ENCODE assay signal across 8 cellular contexts in the genomic region with DNA sequence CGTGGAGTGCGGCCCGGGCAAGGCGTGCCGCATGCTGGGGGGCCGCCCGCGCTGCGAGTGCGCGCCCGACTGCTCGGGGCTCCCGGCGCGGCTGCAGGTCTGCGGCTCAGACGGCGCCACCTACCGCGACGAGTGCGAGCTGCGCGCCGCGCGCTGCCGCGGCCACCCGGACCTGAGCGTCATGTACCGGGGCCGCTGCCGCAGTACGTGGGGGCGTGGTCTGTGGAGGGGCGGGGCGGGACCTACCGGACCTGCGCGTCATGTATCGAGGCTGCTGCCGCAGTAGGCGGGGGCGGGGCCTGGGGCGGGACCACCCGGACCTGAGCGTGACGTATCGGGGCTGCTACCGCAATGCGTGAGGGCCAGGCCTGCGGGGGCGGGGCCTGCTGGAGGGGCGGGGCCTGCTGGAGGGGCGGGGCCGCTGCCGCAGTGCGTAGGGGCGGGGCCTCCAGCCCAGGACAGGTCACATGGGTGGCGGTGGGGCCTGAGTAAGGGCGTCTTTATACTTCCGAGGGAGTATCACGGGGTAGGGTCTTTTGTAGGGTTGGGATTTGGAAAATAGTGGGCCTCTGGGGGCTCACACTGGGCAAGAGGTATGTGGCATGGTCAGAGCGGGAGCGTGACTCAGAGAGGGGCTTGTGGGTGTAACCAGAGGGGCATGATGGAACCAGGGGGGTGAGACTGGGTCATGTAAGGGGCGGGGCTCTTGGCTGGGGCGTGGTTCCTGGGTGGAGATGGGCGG. TPM values are rescaled to one million over a fixed set of nuclear protein-coding genes. Genes with fewer than 3 reads are reported as not detected.
DNase-seq lines count a peak whose midpoint lies in the region; ATAC-seq and TF ChIP-seq lines count a peak whose summit lies in the region.

No MANE protein-coding gene starts in this region.

- H2AK5ac ChIP-seq in neuronal stem cell (ENCODE audit: low read depth, low read length), result peak overlapping the region; percentile 23

- H2AFZ ChIP-seq in neuronal stem cell (ENCODE audit: low read length), result peak overlapping the region; percentile 98

- H3K27me3 ChIP-seq in HAP-1 (ENCODE audit: low read depth) (peaks cover 11% of the 10 kb centered on the region), foreskin keratinocyte (no peaks in the 10 kb centered on the region), neuronal stem cell (ENCODE audit: control insufficient read depth in 3 of 3, insufficient read depth in 3 of 3, low read depth in 1 of 3, low read length in 3 of 3) (peaks cover 2 to 14% (median 10%) of the 10 kb centered on the region in 3 experiments), subcutaneous abdominal adipose tissue (ENCODE audit: control insufficient read depth in 5 of 5, insufficient read depth in 4 of 5, low read length in 5 of 5) (peaks cover 0 to 3% (median 0%) of the 10 kb centered on the region in 5 donors)

- peak; percentile 77 for TF ChIP-seq POLR2A in Raji (IDR thresholded peaks at IDR 0.05; ENCODE audit: insufficient read depth, low read depth, low read length)

- no CpG with 5 or more reads among the region's 70 CpGs for WGBS in neuronal stem cell (ENCODE audit: extremely low coverage in 2 of 2, insufficient read length in 2 of 2, insufficient replicate concordance in 1 of 2), 2 donors

- peak; percentile 68 for ATAC-seq in foreskin keratinocyte

- peak overlapping the region; percentile 97 for H3K23ac ChIP-seq in neuronal stem cell (ENCODE audit: low read depth, low read length, poor library complexity)

- H3K9me3 ChIP-seq in HAP-1 (no peaks in the 10 kb centered on the region), neuronal stem cell (replicated peaks in 1 of 2; ENCODE audit: control insufficient read depth in 2 of 2, insufficient read depth in 1 of 2, low read depth in 1 of 2, low read length in 2 of 2) (no peaks in the 10 kb centered on the region), subcutaneous abdominal adipose tissue (ENCODE audit: control insufficient read depth in 5 of 5, low read length in 5 of 5) (no peaks in the 10 kb centered on the region)

- H3K27ac ChIP-seq in foreskin keratinocyte (peak overlapping the region; percentile 86), neuronal stem cell (replicated peaks; ENCODE audit: low read length) (peak overlapping the region; percentile 89), subcutaneous abdominal adipose tissue (ENCODE audit: low read depth, low read length) (peak overlapping the region; percentile 72)

- peak overlapping the region; percentile 85 for H4K91ac ChIP-seq in neuronal stem cell (ENCODE audit: low read depth, low read length, poor library complexity)

- H3K9ac ChIP-seq in neuronal stem cell (ENCODE audit: low read depth, low read length, poor library complexity) (peak overlapping the region; percentile 99), subcutaneous abdominal adipose tissue (ENCODE audit: low read length in 5 of 5) (peak overlapping the region in 3 of 5 donors; percentile 56 to 66 (median 66))

- peaks cover 5% of the 10 kb centered on the region for H3K4me1 ChIP-seq in HAP-1
- H3K4me1 ChIP-seq in foreskin keratinocyte, result no peaks in the 10 kb centered on the region
- H3K4me1 ChIP-seq in neuronal stem cell (ENCODE audit: control insufficient read depth in 2 of 2, insufficient read depth in 1 of 2, low read depth in 1 of 2, low read length in 2 of 2), result peaks cover 11 to 12% of the 10 kb centered on the region in 2 donors
- H3K4me1 ChIP-seq in subcutaneous abdominal adipose tissue (ENCODE audit: control insufficient read depth in 5 of 5, insufficient read depth in 5 of 5, low read length in 5 of 5), result peaks cover 7 to 55% (median 35%) of the 10 kb centered on the region in 5 donors

- peak overlapping the region; percentile 94 for H2BK15ac ChIP-seq in neuronal stem cell (ENCODE audit: low read length)

- in situ Hi-C loops in HAP-1 (cut with MboI; ENCODE audit: low sequenced_read_pairs), result no loop called here

- H2BK12ac ChIP-seq in neuronal stem cell (ENCODE audit: low read length), result no peak overlapping the region

- H3K4me3 ChIP-seq in HAP-1 (peak overlapping the region; percentile 53), neuronal stem cell (ENCODE audit: low read length in 2 of 2) (peak overlapping the region; percentile 71 to 97), subcutaneous abdominal adipose tissue (ENCODE audit: low read depth in 1 of 5, low read length in 5 of 5) (peak overlapping the region; percentile 56 to 69 (median 61))

- peak overlapping the region; percentile 99 for H3K18ac ChIP-seq in neuronal stem cell (ENCODE audit: low read length)

- H3K79me1 ChIP-seq in neuronal stem cell (ENCODE audit: low read depth, low read length), result peaks cover 6% of the 10 kb centered on the region

- no peak overlapping the region for H3K4ac ChIP-seq in neuronal stem cell (ENCODE audit: low read length)

- DNase-seq in GDM1 (lab: John Stamatoyannopoulos, UW) (peak; percentile 98), HAP-1 (ENCODE audit: low spot score in 2 of 2) (peak; percentile 97 to 100), M059J (ENCODE audit: low read depth) (peak; percentile 93), activated gamma-delta T cell (lab: John Stamatoyannopoulos, UW) (peak; percentile 100), foreskin keratinocyte (peak; percentile 84 to 91), neuronal stem cell (ENCODE audit: low spot score) (peak; percentile 98)

- peak overlapping the region; percentile 99 for H3K14ac ChIP-seq in neuronal stem cell (ENCODE audit: low read length)

- peak overlapping the region; percentile 87 for H2BK120ac ChIP-seq in neuronal stem cell (ENCODE audit: low read depth, low read length)

- no peak overlapping the region for H4K8ac ChIP-seq in neuronal stem cell (ENCODE audit: low read depth, low read length)

- TF ChIP-seq CTCF in foreskin keratinocyte (conservative IDR thresholded peaks at IDR 0.05), result peak; percentile 82

- peak overlapping the region; percentile 86 for H3K4me2 ChIP-seq in neuronal stem cell (ENCODE audit: insufficient read depth, low read length, poor library complexity, severe bottlenecking)

- H3K36me3 ChIP-seq in HAP-1 (replicated peaks), result no peaks in the 10 kb centered on the region
- H3K36me3 ChIP-seq in neuronal stem cell (replicated peaks in 1 of 2; ENCODE audit: control insufficient read depth in 2 of 2, insufficient read depth in 2 of 2, low read length in 2 of 2), result no peaks in the 10 kb centered on the region
- peaks cover 0 to 5% (median 0%) of the 10 kb centered on the region in 5 donors for H3K36me3 ChIP-seq in subcutaneous abdominal adipose tissue (ENCODE audit: control insufficient read depth in 5 of 5, insufficient read depth in 5 of 5, low read length in 5 of 5)

- peak overlapping the region; percentile 87 for H2BK5ac ChIP-seq in neuronal stem cell (ENCODE audit: low read length)

RNA-seq across cellular contexts. Expression of gene FSTL3, which starts 4.3 kb away (rescaled TPM):
- 29.7 and 59.0 TPM in 2 replicates for total RNA-seq in M059J (2014; rRNA removed; shearing (Covaris generic))
- total RNA-seq in foreskin keratinocyte, result 135 and 157 TPM in 2 replicates
- polyA plus RNA-seq in foreskin keratinocyte, result 150 and 180 TPM in 2 replicates
- polyA plus RNA-seq in neuronal stem cell (2013, experiment 1 of 2), result 6.2 TPM
- polyA plus RNA-seq in neuronal stem cell (2013, experiment 2 of 2), result 6.2 TPM

RNA-seq across cellular contexts. Expression of gene PRSS57, which starts 14.8 kb away (rescaled TPM):
- total RNA-seq in M059J (2014; rRNA removed; shearing (Covaris generic)), result not detected in 2 replicates
- not detected in 2 replicates for total RNA-seq in foreskin keratinocyte
- not detected in 2 replicates for polyA plus RNA-seq in foreskin keratinocyte
- 0.03 TPM for polyA plus RNA-seq in neuronal stem cell (2013, experiment 1 of 2)
- polyA plus RNA-seq in neuronal stem cell (2013, experiment 2 of 2), result 0.06 TPM

RNA-seq across cellular contexts. Expression of gene RNF126, which starts 17.4 kb away (rescaled TPM):
- 33.6 and 53.8 TPM in 2 replicates for total RNA-seq in M059J (2014; rRNA removed; shearing (Covaris generic))
- 67.8 and 74.3 TPM in 2 replicates for total RNA-seq in foreskin keratinocyte
- 89.2 and 98.4 TPM in 2 replicates for polyA plus RNA-seq in foreskin keratinocyte
- polyA plus RNA-seq in neuronal stem cell (2013, experiment 1 of 2), result 59.4 TPM
- 57.6 TPM for polyA plus RNA-seq in neuronal stem cell (2013, experiment 2 of 2)

RNA-seq across cellular contexts. Expression of gene PALM, which starts 28.3 kb away (rescaled TPM):
- 0.07 and 1.4 TPM in 2 replicates for total RNA-seq in M059J (2014; rRNA removed; shearing (Covaris generic))
- total RNA-seq in foreskin keratinocyte, result 0.04 and 0.10 TPM in 2 replicates
- polyA plus RNA-seq in foreskin keratinocyte, result 0.03 and 0.06 TPM in 2 replicates
- polyA plus RNA-seq in neuronal stem cell (2013, experiment 1 of 2), result 66.5 TPM
- polyA plus RNA-seq in neuronal stem cell (2013, experiment 2 of 2), result 68.9 TPM

RNA-seq across cellular contexts. Expression of gene FGF22, which starts 40.8 kb away (rescaled TPM):
- not detected in 2 replicates for total RNA-seq in M059J (2014; rRNA removed; shearing (Covaris generic))
- total RNA-seq in foreskin keratinocyte, result not detected in 2 replicates
- polyA plus RNA-seq in foreskin keratinocyte, result not detected in 2 replicates
- polyA plus RNA-seq in neuronal stem cell (2013, experiment 1 of 2), result 0.78 TPM
- 0.66 TPM for polyA plus RNA-seq in neuronal stem cell (2013, experiment 2 of 2)

Comparison
In these comparisons a context has a peak if more than half of its experiments do, and no peak if none do; other contexts are left out.
1. Peak in every context shown above with its lines: DNase-seq, ATAC-seq, H3K4me3 ChIP-seq and H3K27ac ChIP-seq.